1 cellular context compared by ENCODE assay signal in the genomic region with DNA sequence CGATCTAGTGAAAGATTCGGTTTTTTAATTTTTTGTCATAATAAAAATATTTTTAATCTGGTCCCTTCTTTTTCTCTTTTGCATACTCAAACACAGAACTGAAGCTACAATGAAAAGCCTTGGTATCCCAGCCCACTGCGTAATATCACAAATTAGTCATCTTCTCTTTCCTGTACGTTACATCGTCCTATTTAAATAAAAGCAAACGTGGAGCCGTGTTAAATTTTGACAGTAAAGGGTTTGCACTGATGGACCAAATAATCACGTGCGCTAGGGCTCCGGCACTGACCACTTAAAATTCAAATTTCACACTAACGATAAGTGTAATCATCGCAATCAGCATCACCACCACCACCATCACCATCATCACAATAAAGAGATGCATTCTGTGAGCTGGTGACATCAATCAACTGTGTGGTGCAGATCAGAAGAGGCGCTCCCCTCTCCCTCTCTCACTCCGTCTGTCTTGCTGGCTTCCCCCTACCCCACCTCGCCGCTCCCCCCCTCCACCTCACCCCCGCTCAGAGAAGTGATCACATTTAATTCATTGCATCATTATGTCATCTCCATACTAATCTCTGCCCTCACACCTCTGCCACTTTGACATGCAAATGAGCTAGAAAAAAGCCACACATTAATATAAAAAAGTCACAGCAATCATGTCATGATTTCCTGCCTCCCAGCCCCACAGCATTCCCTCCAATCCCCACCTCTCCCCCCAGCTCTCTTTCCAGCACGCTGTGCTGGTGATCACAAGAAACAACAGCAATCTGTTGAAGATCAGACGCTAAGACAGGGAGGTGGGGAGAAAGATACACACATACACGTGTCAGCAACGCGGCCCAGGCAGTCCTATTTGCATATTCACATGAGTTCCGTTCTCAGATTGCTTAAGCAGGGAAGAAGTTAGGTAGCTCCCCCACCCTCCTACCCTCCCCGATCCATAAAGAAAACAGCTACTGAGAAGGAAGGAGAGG.
TF ChIP-seq lines count a peak whose summit lies in the region.

No MANE protein-coding gene starts in this region.

TF ChIP-seq in GM12878, 131 proteins besides CTCF, POLR2A, EP300 and RAD21:
- TF ChIP-seq E2F4 (IDR thresholded peaks at IDR 0.05; ENCODE audit: low read depth, low read length) (no peak), POU2F2 (IDR thresholded peaks at IDR 0.05; ENCODE audit: borderline replicate concordance, low read depth, low read length) (peak; percentile 46; the same call in 1 of the 3 replicates), BHLHE40 (IDR thresholded peaks at IDR 0.05; ENCODE audit: borderline replicate concordance in 1 of 2, low read depth in 2 of 2, low read length in 1 of 2) (peak; percentile 25 to 39; a peak in 1 of 4 replicates), SIX5 (IDR thresholded peaks at IDR 0.05; ENCODE audit: low read depth, low read length, severe bottlenecking) (no peak)
